In genomic region chr5:150653145-150653761, GRCh38 we compare ENCODE assay signal across 16 cellular contexts. TPM values are rescaled to one million over a fixed set of nuclear protein-coding genes. Genes with fewer than 3 reads are reported as not detected.
DNase-seq lines count a peak whose midpoint lies in the region; ATAC-seq, FAIRE-seq and TF ChIP-seq lines count a peak whose summit lies in the region.
"Had no signal": no experiment of that assay in that cellular context is flagged by ENCODE, and none has a peak within 500 bp of the region (broad histone marks: within the 10 kb centered on the region; RNA-seq: fewer than 3 reads in every experiment).

No MANE protein-coding gene starts in this region.

- TF ChIP-seq RAD21 in A549 (conservative IDR thresholded peaks at IDR 0.05 in 1 of 2, IDR thresholded peaks at IDR 0.05 in 1 of 2) = no peak; a peak in 1 of 5 replicates

- H3K27me3 ChIP-seq in layer of hippocampus (ENCODE audit: control insufficient read depth, insufficient read depth, low read length) (no peaks in the 10 kb centered on the region), pancreas (no peaks in the 10 kb centered on the region)

- 77% methylated on average over 5 of the region's 5 CpGs for WGBS in A549 (ENCODE audit: missing lambda C conversion rate)
- 78 to 81% methylated on average over 5 of the region's 5 CpGs for WGBS in pancreas, 2 donors

- H3K9me3 ChIP-seq in A549 (no peaks in the 10 kb centered on the region), pancreas (no peaks in the 10 kb centered on the region)
- H3K9me3 ChIP-seq: BLaER1 treated with 17β-estradiol and CSF1 and Interleukin-3, amounts not matched to agents 10 nM and 100 nM had no signal

- no peak for ATAC-seq in A549
- ATAC-seq in HG02759 (IDR thresholded peaks at IDR 0.05; ENCODE audit: unreplicated experiment) = no peak
- ATAC-seq in pancreas = no peak

- FAIRE-seq in A549 (lab: Jason Lieb, UNC) (no peak), HTR-8/SVneo (lab: Jason Lieb, UNC) (peak; percentile 49), pancreas (lab: Jason Lieb, UNC) (no peak)
- FAIRE-seq: endometrium had no signal

- no peak for TF ChIP-seq EP300 in A549 (IDR thresholded peaks at IDR 0.05)

- intact Hi-C loops in pancreas (cut with DNase I) = no loop called here

- H3K27ac ChIP-seq in A549 = peak overlapping the region in 1 of 2 experiments; percentile 59; a peak in 3 of 6 replicates
- peak overlapping the region; percentile 41 to 90 for H3K27ac ChIP-seq in coronary artery
- H3K27ac ChIP-seq in layer of hippocampus (ENCODE audit: low read depth, low read length) = peak overlapping the region; percentile 30
- H3K27ac ChIP-seq in pancreas = no peak overlapping the region
- H3K27ac ChIP-seq: BLaER1 treated with 17β-estradiol and CSF1 and Interleukin-3, amounts not matched to agents 10 nM and 100 nM had no signal

- H3K4me2 ChIP-seq in A549 = no peak overlapping the region

- H3K4me1 ChIP-seq in A549 (peaks cover 53% of the 10 kb centered on the region), pancreas (no peaks in the 10 kb centered on the region)

- TF ChIP-seq CTCF in A549 (IDR thresholded peaks at IDR 0.05) (no peak), coronary artery (IDR thresholded peaks at IDR 0.05) (no peak), pancreas (IDR thresholded peaks at IDR 0.05) (no peak)

- DNase-seq in A549 (ENCODE audit: low read depth in 1 of 2, low spot score in 1 of 2) (no peak), HTR-8/SVneo (ENCODE audit: insufficient read length, low spot score) (no peak), coronary artery (ENCODE audit: low spot score) (no peak), nucleus accumbens (lab: John Stamatoyannopoulos, UW) (no peak), T-helper 2 cell (no peak), pancreas (no peak)
- DNase-seq: activated CD4-positive, alpha-beta memory T cell treated with anti-CD3 and anti-CD28 coated beads for 36 hours; activated naive CD8-positive, alpha-beta T cell treated with anti-CD3 and anti-CD28 coated beads for 36 hours; H9; NCI-H1048; NCI-H82; T-helper 1 cell had no signal

- POLR2A ChIA-PET in A549 (lab: Yijun Ruan, JAX) = interaction anchor here (0.6 to 2.1 kb wide), 5 partner anchors 11 to 204 kb away, joined by 3 to 12 read pairs (median 5); partner anchors contain the start of genes RPS14 and SYNPO

- CTCF ChIA-PET in A549 (lab: Yijun Ruan, JAX) = interaction anchor here (0.9 to 11.2 kb wide), 11 partner anchors 10 to 194 kb away, joined by 4 to 143 read pairs (median 6); partner anchors contain the start of gene SYNPO

- peaks cover 0 to 20% (median 0%) of the 10 kb centered on the region in 3 donors for H3K36me3 ChIP-seq in pancreas

- TF ChIP-seq POLR2A in A549 (IDR thresholded peaks at IDR 0.05; ENCODE audit: low read length) = no peak

- H3K4me3 ChIP-seq in A549 (no peak overlapping the region), coronary artery (no peak overlapping the region), pancreas (no peak overlapping the region)
- H3K4me3 ChIP-seq: BLaER1 treated with 17β-estradiol and CSF1 and Interleukin-3, amounts not matched to agents 10 nM and 100 nM had no signal

TF ChIP-seq in A549, 52 proteins besides CTCF, POLR2A, EP300 and RAD21:
- TF ChIP-seq HOXA7 (CRISPR knock-in tag; IDR thresholded peaks at IDR 0.05) (no peak), ZSCAN20 (CRISPR knock-in tag; IDR thresholded peaks at IDR 0.05) (no peak), CBX8 (IDR thresholded peaks at IDR 0.05) (no peak), EHF (CRISPR knock-in tag; IDR thresholded peaks at IDR 0.05) (no peak), REST (IDR thresholded peaks at IDR 0.05) (no peak), USF2 (IDR thresholded peaks at IDR 0.05) (no peak), SMC3 (IDR thresholded peaks at IDR 0.05) (0 out of 3 replicates have a peak, but pooled peaks have one; percentile 12), KDM1A (IDR thresholded peaks at IDR 0.05; ENCODE audit: low read depth) (no peak), JUN (IDR thresholded peaks at IDR 0.05) (no peak)

RNA-seq across cellular contexts. Expression of gene MYOZ3, which starts 7.8 kb away (rescaled TPM):
- polyA plus RNA-seq in A549 (2011; rRNA removed) = 0.06 and 0.13 TPM in 2 replicates
- 0.06 and 0.07 TPM in 2 replicates for polyA plus RNA-seq in A549 (2012; cell fraction: cytosol; rRNA removed)
- 0.04 and 0.18 TPM in 2 replicates for polyA plus RNA-seq in A549 (2012; cell fraction: nucleus; rRNA removed)
- 0.07 to 0.12 TPM (median 0.09 TPM) in 3 replicates for polyA plus RNA-seq in A549 (2017; fragmentation: RNase III; extraction: RNeasy Plus Mini Kit Qiagen cat#74134 plus additional on column Dnase treatment)
- polyA minus RNA-seq in A549 (2011; rRNA and poly(A)+ RNA removed) = 0.04 TPM in 1 of 2 replicates, not detected in the other
- total RNA-seq in pancreas = under 1 TPM in 5 of 6 donors, not detected in 1; 0.05 to 0.50 (median 0.31) TPM
- under 1 TPM; 0.23 to 0.28 TPM for polyA plus RNA-seq in pancreas

RNA-seq across cellular contexts. Expression of gene SYNPO, which starts 12.8 kb away (rescaled TPM):
- polyA plus RNA-seq in A549 (2011; rRNA removed) (13.7 and 20.7 TPM in 2 replicates), A549 (2017; fragmentation: RNase III; extraction: RNeasy Plus Mini Kit Qiagen cat#74134 plus additional on column Dnase treatment) (33.9 to 43.8 TPM (median 37.1 TPM) in 3 replicates), pancreas (10 to 100 TPM; 28.8 TPM)
- polyA plus RNA-seq in A549 (2012; cell fraction: cytosol; rRNA removed) = 12.2 and 15.7 TPM in 2 replicates
- polyA plus RNA-seq in A549 (2012; cell fraction: nucleus; rRNA removed) = 28.5 and 29.0 TPM in 2 replicates
- 51.4 and 51.7 TPM in 2 replicates for polyA minus RNA-seq in A549 (2011; rRNA and poly(A)+ RNA removed)
- 10 to 100 TPM; 23.3 to 68.3 (median 28.4) TPM for total RNA-seq in pancreas

RNA-seq across cellular contexts. Expression of gene RBM22, which starts 47.6 kb away (rescaled TPM):
- 65.3 and 75.7 TPM in 2 replicates for polyA plus RNA-seq in A549 (2011; rRNA removed)
- polyA plus RNA-seq in A549 (2012; cell fraction: cytosol; rRNA removed) = 27.5 and 29.7 TPM in 2 replicates
- 27.9 and 50.2 TPM in 2 replicates for polyA plus RNA-seq in A549 (2012; cell fraction: nucleus; rRNA removed)
- 37.6 to 42.2 TPM (median 41.2 TPM) in 3 replicates for polyA plus RNA-seq in A549 (2017; fragmentation: RNase III; extraction: RNeasy Plus Mini Kit Qiagen cat#74134 plus additional on column Dnase treatment)
- polyA minus RNA-seq in A549 (2011; rRNA and poly(A)+ RNA removed) = 29.9 and 45.4 TPM in 2 replicates
- total RNA-seq in pancreas = 10 to 100 TPM; 14.8 to 25.9 (median 18.4) TPM
- 10 to 100 TPM; 21.3 to 32.3 TPM for polyA plus RNA-seq in pancreas

Comparison
In these comparisons a context has a peak if more than half of its experiments do, and no peak if none do; other contexts are left out.
1. H3K27ac ChIP-seq: peak in coronary artery (2 of 2) and layer of hippocampus (single experiment); none in pancreas (0 of 4).